ENCODE assay signal across 8 cellular contexts in genomic region chr6:138107078-138107751, GRCh38. TPM values are rescaled to one million over a fixed set of nuclear protein-coding genes. Genes with fewer than 3 reads are reported as not detected.
DNase-seq lines count a peak whose midpoint lies in the region; ATAC-seq and TF ChIP-seq lines count a peak whose summit lies in the region.

Gene PERP (minus strand): TSS chr6:138107419. CDS start chr6:138107340, 79 bp downstream.

- H3K36me3 Mint-ChIP-seq in natural killer cell treated with Interleukin-12 subunit alpha and Interleukin-12 subunit beta and Interleukin-15 and Interleukin-18, amount 100 ng/mL, for 72 hours, result no peaks in the 10 kb centered on the region

- H3K4me3 ChIP-seq in fibroblast of mammary gland (ENCODE audit: control insufficient read depth, low read depth, low read length), result peak within 1 kb of the TSS; percentile 70

- TF ChIP-seq CTCF in fibroblast of mammary gland (conservative IDR thresholded peaks at IDR 0.05; ENCODE audit: control insufficient read depth, insufficient read depth, low read depth, low read length), result no peak

- H3K9me3 Mint-ChIP-seq in natural killer cell treated with Interleukin-12 subunit alpha and Interleukin-12 subunit beta and Interleukin-15 and Interleukin-18, amount 100 ng/mL, for 72 hours, result no peaks in the 10 kb centered on the region

- peak within 1 kb of the TSS; percentile 84 for H3K4me3 Mint-ChIP-seq in natural killer cell treated with Interleukin-12 subunit alpha and Interleukin-12 subunit beta and Interleukin-15 and Interleukin-18, amount 100 ng/mL, for 72 hours

- H3K27ac Mint-ChIP-seq in natural killer cell treated with Interleukin-12 subunit alpha and Interleukin-12 subunit beta and Interleukin-15 and Interleukin-18, amount 100 ng/mL, for 72 hours, result peak within 1 kb of the TSS; percentile 57 to 78

- peak; percentile 72 for ATAC-seq in HG02884 (IDR thresholded peaks at IDR 0.05; ENCODE audit: unreplicated experiment)
- peak; percentile 92 to 94 for ATAC-seq in natural killer cell treated with Interleukin-12 subunit alpha and Interleukin-12 subunit beta and Interleukin-15 and Interleukin-18, amount 100 ng/mL, for 72 hours

- peaks cover 35 to 36% of the 10 kb centered on the region in 2 donors for H3K27me3 Mint-ChIP-seq in natural killer cell treated with Interleukin-12 subunit alpha and Interleukin-12 subunit beta and Interleukin-15 and Interleukin-18, amount 100 ng/mL, for 72 hours

- H3K4me1 Mint-ChIP-seq in natural killer cell treated with Interleukin-12 subunit alpha and Interleukin-12 subunit beta and Interleukin-15 and Interleukin-18, amount 100 ng/mL, for 72 hours (ENCODE audit: low read depth in 2 of 2), result peaks cover 13% of the 10 kb centered on the region in 2 donors

- peak; percentile 80 to 94 (median 93) for DNase-seq in NCI-H1417 (lab: John Stamatoyannopoulos, UW)
- no peak for DNase-seq in NCI-H1417 treated with DMSO at 0.1 percent for 48 hours (lab: John Stamatoyannopoulos, UW)
- peak; percentile 29 for DNase-seq in NOMO-1 treated with DMSO at 0.1 percent for 48 hours (lab: John Stamatoyannopoulos, UW; ENCODE audit: unreplicated experiment)
- DNase-seq in activated T-helper 1 cell treated with anti-CD3 and anti-CD28 coated beads, Interleukin-2, amount 50 U/mL, for 16 hours (ENCODE audit: low read depth in 1 of 2, low spot score in 1 of 2), result peak; percentile 34 to 54
- DNase-seq in fibroblast of mammary gland (ENCODE audit: low read depth), result peak; percentile 35
- peak; percentile 72 for DNase-seq in natural killer cell treated with Interleukin-12 subunit alpha and Interleukin-12 subunit beta and Interleukin-15 and Interleukin-18, amount 100 ng/mL, for 72 hours (ENCODE audit: low spot score)
- DNase-seq in stimulated activated naive CD4-positive, alpha-beta T cell (lab: John Stamatoyannopoulos, UW), result peak; percentile 18 to 48 (median 24)

RNA-seq across cellular contexts. Expression of gene PERP, which starts in this region (rescaled TPM):
- 1 to 10 TPM; 1.3 to 2.0 TPM for total RNA-seq in natural killer cell treated with Interleukin-12 subunit alpha and Interleukin-12 subunit beta and Interleukin-15 and Interleukin-18, amount 100 ng/mL, for 72 hours
